In the genomic region with DNA sequence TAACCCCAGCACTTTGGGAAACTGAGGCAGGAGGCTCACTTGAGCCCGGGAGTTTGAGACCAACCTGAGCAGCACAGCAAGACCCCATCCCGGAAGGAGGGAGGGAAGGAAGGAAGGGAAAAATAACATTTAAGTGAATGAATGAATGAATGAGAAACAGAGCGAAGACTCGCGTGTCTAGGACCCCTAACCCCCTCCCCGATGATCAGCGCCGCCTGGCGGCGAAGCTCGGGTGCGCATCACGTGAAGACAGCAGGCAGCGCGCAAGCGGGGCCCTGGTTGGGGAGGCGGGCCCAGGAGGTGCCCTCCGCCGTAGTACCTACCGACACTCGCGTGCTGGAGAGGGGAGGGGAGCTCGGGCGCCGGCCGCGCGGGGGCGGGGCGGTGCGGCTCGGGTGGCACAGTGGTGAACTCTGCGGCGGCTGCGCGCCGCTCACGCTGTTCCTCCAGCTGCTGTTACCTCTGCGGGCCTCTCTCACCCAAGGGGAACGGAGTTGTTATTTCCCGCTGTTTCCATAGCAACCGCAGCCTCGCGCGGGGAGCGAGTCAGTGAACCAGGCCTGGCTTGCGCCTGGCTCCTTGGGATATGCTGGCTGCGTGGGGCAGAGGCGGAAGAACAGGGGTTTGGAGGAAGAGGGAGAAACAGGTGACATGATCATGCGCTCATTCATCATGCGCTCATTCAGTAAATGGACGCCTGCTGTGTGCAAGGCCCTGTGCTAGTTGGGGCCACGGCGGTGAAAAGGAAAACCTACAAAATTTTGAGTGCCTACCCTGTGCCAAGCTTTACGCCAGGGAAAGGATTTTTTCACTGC, we compare ENCODE assay signal across 8 cellular contexts. TPM values are rescaled to one million over a fixed set of nuclear protein-coding genes. Genes with fewer than 3 reads are reported as not detected.
DNase-seq lines count a peak whose midpoint lies in the region; ATAC-seq and TF ChIP-seq lines count a peak whose summit lies in the region.

No MANE protein-coding gene starts in this region.

- peak overlapping the region; percentile 93 for H3K27ac Mint-ChIP-seq in neural crest cell (ENCODE audit: unreplicated experiment)
- H3K27ac Mint-ChIP-seq in stimulated activated naive CD8-positive, alpha-beta T cell treated with anti-CD3 and anti-CD28 coated beads, Interleukin-15, amount 100 ng/mL, for 72 hours = peak overlapping the region in 1 of 2 donors; percentile 72

- peak overlapping the region; percentile 89 for H3K4me3 Mint-ChIP-seq in neural crest cell
- peak overlapping the region; percentile 80 to 84 for H3K4me3 Mint-ChIP-seq in stimulated activated naive CD8-positive, alpha-beta T cell treated with anti-CD3 and anti-CD28 coated beads, Interleukin-15, amount 100 ng/mL, for 72 hours

- H2AFZ ChIP-seq in Loucy (ENCODE audit: low read length) = peak overlapping the region; percentile 76

- no peaks in the 10 kb centered on the region for H3K9me3 Mint-ChIP-seq in neural crest cell
- no peaks in the 10 kb centered on the region for H3K9me3 Mint-ChIP-seq in stimulated activated naive CD8-positive, alpha-beta T cell treated with anti-CD3 and anti-CD28 coated beads, Interleukin-15, amount 100 ng/mL, for 72 hours

- no peaks in the 10 kb centered on the region for H3K9me3 ChIP-seq in Loucy (ENCODE audit: insufficient read depth, low read depth, low read length)
- H3K9me3 ChIP-seq in RWPE2 (ENCODE audit: severe bottlenecking) = no peaks in the 10 kb centered on the region

- ATAC-seq in RWPE2 (ENCODE audit: low read depth) = peak; percentile 84
- ATAC-seq in foreskin keratinocyte = peak; percentile 94
- ATAC-seq in stimulated activated naive CD8-positive, alpha-beta T cell treated with anti-CD3 and anti-CD28 coated beads, Interleukin-15, amount 100 ng/mL, for 72 hours = peak; percentile 93

- no peaks in the 10 kb centered on the region for H4K20me1 ChIP-seq in Loucy (ENCODE audit: insufficient read depth, low read length, poor library complexity, severe bottlenecking)

- H3K4me3 ChIP-seq in H7 (ENCODE audit: insufficient read depth, low read depth, low read length) = peak overlapping the region; percentile 64
- peak overlapping the region; percentile 58 for H3K4me3 ChIP-seq in Loucy (ENCODE audit: low read length, poor library complexity, severe bottlenecking)
- peak overlapping the region; percentile 33 for H3K4me3 ChIP-seq in RWPE2 (ENCODE audit: severe bottlenecking)

- peaks cover 18% of the 10 kb centered on the region for H3K4me1 Mint-ChIP-seq in neural crest cell
- peaks cover 32% of the 10 kb centered on the region for H3K4me1 Mint-ChIP-seq in stimulated activated naive CD8-positive, alpha-beta T cell treated with anti-CD3 and anti-CD28 coated beads, Interleukin-15, amount 100 ng/mL, for 72 hours

- no peaks in the 10 kb centered on the region for H3K36me3 Mint-ChIP-seq in neural crest cell (ENCODE audit: low read depth)

- H3K4me1 ChIP-seq in Loucy (ENCODE audit: insufficient read depth, low read length, poor library complexity, severe bottlenecking) (no peaks in the 10 kb centered on the region), RWPE2 (ENCODE audit: insufficient read depth, poor library complexity, severe bottlenecking) (no peaks in the 10 kb centered on the region), foreskin keratinocyte (peaks cover 3% of the 10 kb centered on the region)

- no peaks in the 10 kb centered on the region for H3F3A ChIP-seq in Loucy (ENCODE audit: low read depth)

- no peaks in the 10 kb centered on the region for H3K79me2 ChIP-seq in Loucy (ENCODE audit: insufficient read depth, low read length)

- H3K4me2 ChIP-seq in Loucy (ENCODE audit: low read depth, low read length, poor library complexity, severe bottlenecking) = peak overlapping the region; percentile 50

- peak; percentile 78 for TF ChIP-seq CTCF in Loucy (conservative IDR thresholded peaks at IDR 0.05; ENCODE audit: low read length)
- peak; percentile 85 for TF ChIP-seq CTCF in RWPE2 (IDR thresholded peaks at IDR 0.05; ENCODE audit: poor library complexity, severe bottlenecking)
- peak; percentile 93 for TF ChIP-seq CTCF in foreskin keratinocyte (conservative IDR thresholded peaks at IDR 0.05)
- TF ChIP-seq CTCF in neural crest cell (conservative IDR thresholded peaks at IDR 0.05) = peak; percentile 97

- H3K27ac ChIP-seq in RWPE2 (ENCODE audit: poor library complexity, severe bottlenecking) = no peak overlapping the region
- no peak overlapping the region for H3K27ac ChIP-seq in foreskin keratinocyte

- H3K27me3 ChIP-seq in H7 (ENCODE audit: control insufficient read depth, insufficient read depth, low read length) = no peaks in the 10 kb centered on the region
- H3K27me3 ChIP-seq in Loucy (ENCODE audit: insufficient read depth, low read length, poor library complexity, severe bottlenecking) = peaks cover 4% of the 10 kb centered on the region
- H3K27me3 ChIP-seq in RWPE2 (ENCODE audit: insufficient read depth, poor library complexity, severe bottlenecking) = peaks cover 2% of the 10 kb centered on the region
- peaks cover 24% of the 10 kb centered on the region for H3K27me3 ChIP-seq in foreskin keratinocyte

- H3K36me3 ChIP-seq in H7 (replicated peaks; ENCODE audit: control insufficient read depth, insufficient read depth, low read length) (no peaks in the 10 kb centered on the region), Loucy (ENCODE audit: insufficient read depth, low read length) (no peaks in the 10 kb centered on the region), RWPE2 (ENCODE audit: low read depth) (no peaks in the 10 kb centered on the region)

- H3K9ac ChIP-seq in Loucy (ENCODE audit: low read depth, low read length, poor library complexity, severe bottlenecking) = no peak overlapping the region

- peak; percentile 80 for DNase-seq in EL
- DNase-seq in H7 = peak; percentile 75
- DNase-seq in RWPE2 (ENCODE audit: low spot score) = peak; percentile 66
- peak; percentile 92 for DNase-seq in activated effector memory CD4-positive, alpha-beta T cell treated with anti-CD3 and anti-CD28 coated beads, Interleukin-2, amount 50 U/mL, for 16 hours
- DNase-seq in foreskin keratinocyte = peak; percentile 60 to 75
- peak; percentile 92 for DNase-seq in neural crest cell (ENCODE audit: low read depth, low spot score)
- DNase-seq in stimulated activated naive CD8-positive, alpha-beta T cell treated with anti-CD3 and anti-CD28 coated beads, Interleukin-15, amount 100 ng/mL, for 72 hours = peak; percentile 86 to 91

- no peaks in the 10 kb centered on the region for H3K9me2 ChIP-seq in Loucy (replicated peaks; ENCODE audit: low read depth, low read length)

- H3K27me3 Mint-ChIP-seq in neural crest cell (ENCODE audit: low read depth) = peaks cover 44% of the 10 kb centered on the region
- H3K27me3 Mint-ChIP-seq in stimulated activated naive CD8-positive, alpha-beta T cell treated with anti-CD3 and anti-CD28 coated beads, Interleukin-15, amount 100 ng/mL, for 72 hours = peaks cover 35% of the 10 kb centered on the region

RNA-seq across cellular contexts. Expression of gene DCDC2, which starts 2.0 kb away (rescaled TPM):
- total RNA-seq in H7 (2014; rRNA removed; shearing (Covaris generic)) = 0.18 TPM in 1 of 2 replicates, not detected in the other
- 0.34 and 0.63 TPM in 2 replicates for total RNA-seq in foreskin keratinocyte
- 0.18 and 0.23 TPM in 2 replicates for polyA plus RNA-seq in foreskin keratinocyte
- 0.30 TPM in 1 of 2 replicates, not detected in the other for total RNA-seq in neural crest cell

RNA-seq across cellular contexts. Expression of gene MRS2, which starts 42.9 kb away (rescaled TPM):
- total RNA-seq in H7 (2014; rRNA removed; shearing (Covaris generic)) = 71.4 and 79.1 TPM in 2 replicates
- 22.7 and 30.3 TPM in 2 replicates for total RNA-seq in foreskin keratinocyte
- polyA plus RNA-seq in foreskin keratinocyte = 11.1 and 17.1 TPM in 2 replicates
- total RNA-seq in neural crest cell = 38.4 and 39.5 TPM in 2 replicates
